In the genomic region with DNA sequence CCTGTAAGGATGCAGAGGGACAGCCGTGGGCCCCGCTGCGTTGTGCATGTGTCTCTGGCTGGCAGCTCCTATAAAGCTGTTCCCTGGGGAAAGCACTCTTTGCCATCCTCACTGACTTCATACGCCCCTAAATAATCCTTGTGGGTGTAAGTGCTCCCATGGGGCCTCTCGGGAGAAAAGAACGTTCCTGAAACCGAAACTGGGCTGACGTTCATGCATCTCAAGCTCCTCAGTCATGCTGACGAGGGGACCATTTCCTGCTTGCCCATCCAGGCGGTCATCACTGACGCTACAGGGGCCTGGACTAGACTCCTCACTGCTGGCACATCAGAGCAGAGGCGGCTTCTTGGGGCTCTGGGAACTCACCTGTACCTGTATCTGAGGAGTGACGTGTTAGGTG, we compare ENCODE assay signal across 8 cellular contexts.
DNase-seq lines count a peak whose midpoint lies in the region; ATAC-seq and TF ChIP-seq lines count a peak whose summit lies in the region.

No MANE protein-coding gene starts in this region.

- 94% methylated on average over 13 of the region's 13 CpGs for WGBS in thymus

- DNase-seq in activated CD8-positive, alpha-beta memory T cell treated with anti-CD3 and anti-CD28 coated beads, Interleukin-2, amount 50 U/mL, for 48 hours = peak; percentile 49
- no peak for DNase-seq in activated CD8-positive, alpha-beta memory T cell treated with anti-CD3 and anti-CD28 coated beads, Interleukin-2, amount 50 U/mL, for 4 hours
- DNase-seq in Karpas-422 (peak; percentile 75), BE2C (no peak)
- no peak for DNase-seq in activated CD4-positive, alpha-beta T cell treated with anti-CD3 and anti-CD28 coated beads, Interleukin-2, amount 50 U/mL, for 4 hours
- no peak for DNase-seq in activated naive CD4-positive, alpha-beta T cell treated with anti-CD3 and anti-CD28 coated beads, Interleukin-2, amount 50 U/mL, for 16 hours

- no peaks in the 10 kb centered on the region for H4K20me1 ChIP-seq in Karpas-422 (ENCODE audit: insufficient read depth, low read depth, low read length)

- H3K9me2 ChIP-seq in Karpas-422 (replicated peaks; ENCODE audit: insufficient read depth, low read length) = no peaks in the 10 kb centered on the region

- H3K9ac ChIP-seq in Karpas-422 (ENCODE audit: low read length) = peak overlapping the region; percentile 51

- H3K4me1 ChIP-seq in Karpas-422 (ENCODE audit: low read length) = peaks cover 20% of the 10 kb centered on the region
- H3K4me1 ChIP-seq in thymus (ENCODE audit: control insufficient read depth, insufficient read depth, low read length) = peaks cover 18% of the 10 kb centered on the region
- no peaks in the 10 kb centered on the region for H3K4me1 ChIP-seq in BE2C

- peak overlapping the region; percentile 78 for H3K4me2 ChIP-seq in Karpas-422 (ENCODE audit: low read depth, low read length, poor library complexity, severe bottlenecking)

- H3K27ac ChIP-seq in Karpas-422 (ENCODE audit: low read length) (no peak overlapping the region), thymus (ENCODE audit: low read depth) (no peak overlapping the region)

- no peak for TF ChIP-seq CTCF in BE2C (IDR thresholded peaks at IDR 0.05; ENCODE audit: low read depth, low read length)

- no peaks in the 10 kb centered on the region for H3K79me2 ChIP-seq in Karpas-422 (ENCODE audit: low read length)

- H3K36me3 ChIP-seq in Karpas-422 (ENCODE audit: insufficient read depth, low read length) (no peaks in the 10 kb centered on the region), thymus (ENCODE audit: control insufficient read depth, insufficient read depth) (no peaks in the 10 kb centered on the region), BE2C (no peaks in the 10 kb centered on the region)

- H3K4me3 ChIP-seq in Karpas-422 (ENCODE audit: low read length) = peak overlapping the region; percentile 68
- peak overlapping the region; percentile 36 for H3K4me3 ChIP-seq in thymus (ENCODE audit: low read length)
- H3K4me3 ChIP-seq in BE2C (ENCODE audit: low read depth, low read length) = no peak overlapping the region

- H2AFZ ChIP-seq in Karpas-422 (ENCODE audit: low read length) = peak overlapping the region; percentile 69

- no peaks in the 10 kb centered on the region for H3K9me3 ChIP-seq in Karpas-422 (ENCODE audit: low read length)
- H3K9me3 ChIP-seq in thymus (ENCODE audit: control insufficient read depth) = no peaks in the 10 kb centered on the region
- no peaks in the 10 kb centered on the region for H3K9me3 ChIP-seq in BE2C

- H3K27me3 ChIP-seq in Karpas-422 (ENCODE audit: low read length) = no peaks in the 10 kb centered on the region
- H3K27me3 ChIP-seq in thymus (ENCODE audit: control insufficient read depth, insufficient read depth) = no peaks in the 10 kb centered on the region
- no peaks in the 10 kb centered on the region for H3K27me3 ChIP-seq in BE2C

- peak; percentile 86 for ATAC-seq in HG02588 (IDR thresholded peaks at IDR 0.05; ENCODE audit: unreplicated experiment)

Comparison
In these comparisons a context has a peak if more than half of its experiments do, and no peak if none do; other contexts are left out.
1. DNase-seq: peak in activated CD8-positive, alpha-beta memory T cell treated with anti-CD3 and anti-CD28 coated beads, Interleukin-2, amount 50 U/mL, for 48 hours (single experiment) and Karpas-422 (single experiment); none in activated CD8-positive, alpha-beta memory T cell treated with anti-CD3 and anti-CD28 coated beads, Interleukin-2, amount 50 U/mL, for 4 hours (single experiment), BE2C (single experiment), activated CD4-positive, alpha-beta T cell treated with anti-CD3 and anti-CD28 coated beads, Interleukin-2, amount 50 U/mL, for 4 hours (0 of 2) and activated naive CD4-positive, alpha-beta T cell treated with anti-CD3 and anti-CD28 coated beads, Interleukin-2, amount 50 U/mL, for 16 hours (single experiment).